Comparison of ENCODE assay signal across 1 cellular context in the genomic region with DNA sequence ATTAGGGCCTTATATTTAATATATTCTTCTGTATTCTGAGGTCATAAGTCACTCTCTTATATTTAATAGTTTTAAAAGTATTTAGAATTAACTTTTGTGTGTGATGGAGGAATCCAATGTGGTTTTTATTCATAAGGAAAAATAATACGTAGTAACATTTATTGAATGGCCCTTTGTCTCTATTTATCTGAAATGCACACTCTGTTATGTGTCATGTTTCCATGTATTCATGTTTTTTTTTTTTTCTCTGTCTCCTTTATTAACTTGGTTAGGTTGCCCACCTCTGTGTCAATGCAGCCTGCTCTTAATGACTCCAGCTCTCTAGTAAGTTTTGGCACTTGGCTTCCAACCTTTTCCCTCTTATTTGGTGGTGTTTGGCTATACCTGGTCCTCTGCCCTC.
TF ChIP-seq lines count a peak whose summit lies in the region.

No MANE protein-coding gene starts in this region.

TF ChIP-seq in H1, 55 proteins besides CTCF, POLR2A, EP300 and RAD21 (continued from another document):
- TF ChIP-seq, protein P1, sequence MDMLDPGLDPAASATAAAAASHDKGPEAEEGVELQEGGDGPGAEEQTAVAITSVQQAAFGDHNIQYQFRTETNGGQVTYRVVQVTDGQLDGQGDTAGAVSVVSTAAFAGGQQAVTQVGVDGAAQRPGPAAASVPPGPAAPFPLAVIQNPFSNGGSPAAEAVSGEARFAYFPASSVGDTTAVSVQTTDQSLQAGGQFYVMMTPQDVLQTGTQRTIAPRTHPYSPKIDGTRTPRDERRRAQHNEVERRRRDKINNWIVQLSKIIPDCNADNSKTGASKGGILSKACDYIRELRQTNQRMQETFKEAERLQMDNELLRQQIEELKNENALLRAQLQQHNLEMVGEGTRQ (IDR thresholded peaks at IDR 0.05; ENCODE audit: low read length) = no peak
- TF ChIP-seq CEBPB (IDR thresholded peaks at IDR 0.05; ENCODE audit: low read depth, low read length) (no peak), ZNF274 (IDR thresholded peaks at IDR 0.05; ENCODE audit: borderline replicate concordance, extremely low read depth, low read length) (no peak), MAX (IDR thresholded peaks at IDR 0.05) (no peak), TEAD4 (IDR thresholded peaks at IDR 0.05; ENCODE audit: low read depth, low read length) (no peak), GTF2F1 (IDR thresholded peaks at IDR 0.05; ENCODE audit: borderline replicate concordance, low read depth, low read length) (no peak), POU5F1 (IDR thresholded peaks at IDR 0.05; ENCODE audit: low read depth, low read length) (no peak), FOSL1 (IDR thresholded peaks at IDR 0.05; ENCODE audit: insufficient read depth, low read depth, low read length) (no peak), TAF7 (optimal IDR thresholded peaks at IDR 0.05; ENCODE audit: borderline replicate concordance, low read depth, low read length) (no peak), EZH2 (IDR thresholded peaks at IDR 0.05; ENCODE audit: low read depth, low read length, severe bottlenecking) (no peak), PHF8 (conservative IDR thresholded peaks at IDR 0.05; ENCODE audit: low read depth, low read length) (no peak), CHD1 (IDR thresholded peaks at IDR 0.05; ENCODE audit: low read depth, low read length) (no peak), JUN (IDR thresholded peaks at IDR 0.05; ENCODE audit: low read depth, low read length) (no peak), KDM5A (IDR thresholded peaks at IDR 0.05; ENCODE audit: low read length) (no peak), YY1 (IDR thresholded peaks at IDR 0.05; ENCODE audit: low read depth, low read length) (no peak), MAFK (IDR thresholded peaks at IDR 0.05; ENCODE audit: low read depth, low read length) (no peak)
